ENCODE assay signal across 29 cellular contexts in genomic region chr16:57585051-57585687, GRCh38. TPM values are rescaled to one million over a fixed set of nuclear protein-coding genes. Genes with fewer than 3 reads are reported as not detected.
DNase-seq lines count a peak whose midpoint lies in the region; ATAC-seq lines count a peak whose summit lies in the region.
"Had no signal": no experiment of that assay in that cellular context is flagged by ENCODE, and none has a peak within 500 bp of the region (broad histone marks: within the 10 kb centered on the region; RNA-seq: fewer than 3 reads in every experiment).

No MANE protein-coding gene starts in this region.

- CTCF ChIA-PET in activated CD4-positive, alpha-beta T cell treated with anti-CD3 and anti-CD28 coated beads for 36 hours (lab: Charles Lee), result interaction anchor here (2.0 to 2.9 kb wide), 2 partner anchors 9 to 24 kb away, joined by 6 to 14 read pairs; no protein-coding TSS in a partner anchor

- peaks cover 8% of the 10 kb centered on the region for H3K4me1 Mint-ChIP-seq in activated CD4-positive, alpha-beta T cell treated with anti-CD3 and anti-CD28 coated beads for 36 hours
- H3K4me1 Mint-ChIP-seq in activated T-helper 17 cell treated with anti-CD3 and anti-CD28 coated beads, Interleukin-2, amount 50 U/mL, for 72 hours, result peaks cover 14% of the 10 kb centered on the region
- H3K4me1 Mint-ChIP-seq: neural crest cell had no signal

- in situ Hi-C loops in G401 (cut with HindIII; ENCODE audit: low sequenced_read_pairs), result no loop called here

- H3K27me3 Mint-ChIP-seq in activated CD4-positive, alpha-beta T cell treated with anti-CD3 and anti-CD28 coated beads for 36 hours, result peaks cover 6% of the 10 kb centered on the region
- no peaks in the 10 kb centered on the region for H3K27me3 Mint-ChIP-seq in activated T-helper 17 cell treated with anti-CD3 and anti-CD28 coated beads, Interleukin-2, amount 50 U/mL, for 72 hours

- H3K27ac Mint-ChIP-seq in activated CD4-positive, alpha-beta T cell treated with anti-CD3 and anti-CD28 coated beads for 36 hours, result peak overlapping the region; percentile 37
- H3K27ac Mint-ChIP-seq in activated T-helper 17 cell treated with anti-CD3 and anti-CD28 coated beads, Interleukin-2, amount 50 U/mL, for 72 hours, result peak overlapping the region; percentile 86
- H3K27ac Mint-ChIP-seq: T-helper 2 cell treated with Interferon-gamma antibody and Interleukin-4, amounts not matched to agents 5 μg/mL and 100 μg/mL, for 36 hours had no signal

- no peak for DNase-seq in activated CD4-positive, alpha-beta T cell treated with anti-CD3 and anti-CD28 coated beads for 36 hours
- DNase-seq in activated CD4-positive, alpha-beta T cell treated with anti-CD3 and anti-CD28 coated beads, Interleukin-2, amount 50 U/mL, for 48 hours, result no peak
- DNase-seq in mesenteric fat pad (ENCODE audit: low spot score), result peak; percentile 14
- no peak for DNase-seq in stimulated activated naive CD8-positive, alpha-beta T cell treated with anti-CD3 and anti-CD28 coated beads, Interleukin-15, Interleukin-2, amounts not matched to agents 100 U/mL and 50 U/mL, for 24 hours
- DNase-seq in G401 (ENCODE audit: low spot score), result no peak
- no peak for DNase-seq in stimulated activated CD4-positive, alpha-beta T cell treated with anti-CD3 and anti-CD28 coated beads, Interleukin-2, amount 100 ng/mL, for 48 hours
- DNase-seq: 8988T; activated CD4-positive, CD25-positive, alpha-beta regulatory T cell treated with anti-CD3 and anti-CD28 coated beads, Interleukin-2, amount 50 U/mL, for 72 hours; activated effector memory CD4-positive, alpha-beta T cell treated with Interleukin-2 at 50 U/mL for 16 hours; Caco-2; cortex of kidney; effector memory CD4-positive, alpha-beta T cell; HCEC 1CT; Kasumi-1; mammary epithelial cell; NCI-H1436; NCI-H2081; NCI-H226; NCI-H69; PC-9; stimulated activated CD4-positive, alpha-beta T cell treated with anti-CD3 and anti-CD28 coated beads, Interleukin-1b, Interleukin-23, amount 100 ng/mL, for 48 hours; transverse colon had no signal

- H3K36me3 Mint-ChIP-seq in activated CD4-positive, alpha-beta T cell treated with anti-CD3 and anti-CD28 coated beads for 36 hours (ENCODE audit: low read depth), result no peaks in the 10 kb centered on the region
- H3K36me3 Mint-ChIP-seq in activated T-helper 17 cell treated with anti-CD3 and anti-CD28 coated beads, Interleukin-2, amount 50 U/mL, for 72 hours (ENCODE audit: low read depth), result no peaks in the 10 kb centered on the region

- intact Hi-C loops in activated CD4-positive, alpha-beta T cell treated with anti-CD3 and anti-CD28 coated beads for 36 hours (cut with DNase I, micrococcal nuclease), result no loop called here

- peak; percentile 58 for ATAC-seq in activated CD4-positive, alpha-beta T cell treated with anti-CD3 and anti-CD28 coated beads for 36 hours
- ATAC-seq in activated T-helper 17 cell treated with anti-CD3 and anti-CD28 coated beads, Interleukin-2, amount 50 U/mL, for 72 hours (replicated peaks), result peak; percentile 62
- ATAC-seq in stimulated activated naive CD8-positive, alpha-beta T cell treated with anti-CD3 and anti-CD28 coated beads, Interleukin-15, Interleukin-2, amounts not matched to agents 100 U/mL and 50 U/mL, for 24 hours, result peak; percentile 75
- no peak for ATAC-seq in HG03039 (IDR thresholded peaks at IDR 0.05; ENCODE audit: unreplicated experiment)
- ATAC-seq: Right ventricle myocardium inferior had no signal

- H3K4me3 Mint-ChIP-seq in activated CD4-positive, alpha-beta T cell treated with anti-CD3 and anti-CD28 coated beads for 36 hours, result no peak overlapping the region
- peak overlapping the region; percentile 43 for H3K4me3 Mint-ChIP-seq in activated T-helper 17 cell treated with anti-CD3 and anti-CD28 coated beads, Interleukin-2, amount 50 U/mL, for 72 hours
- H3K4me3 Mint-ChIP-seq: neural crest cell; T-helper 2 cell treated with Interferon-gamma antibody and Interleukin-4, amounts not matched to agents 5 μg/mL and 100 μg/mL, for 36 hours had no signal

- POLR2A ChIA-PET in activated CD4-positive, alpha-beta T cell treated with anti-CD3 and anti-CD28 coated beads for 36 hours (lab: Charles Lee), result interaction anchor here (0.6 kb wide), 1 partner anchor 44 kb away, joined by 3 read pairs; no protein-coding TSS in a partner anchor

- no peaks in the 10 kb centered on the region for H3K9me3 Mint-ChIP-seq in activated CD4-positive, alpha-beta T cell treated with anti-CD3 and anti-CD28 coated beads for 36 hours (ENCODE audit: low read depth)
- no peaks in the 10 kb centered on the region for H3K9me3 Mint-ChIP-seq in activated T-helper 17 cell treated with anti-CD3 and anti-CD28 coated beads, Interleukin-2, amount 50 U/mL, for 72 hours
- H3K9me3 Mint-ChIP-seq: T-helper 2 cell treated with Interferon-gamma antibody and Interleukin-4, amounts not matched to agents 5 μg/mL and 100 μg/mL, for 36 hours had no signal

RNA-seq across cellular contexts. Expression of gene ADGRG5, which starts 42.7 kb away (rescaled TPM):
- 1 to 10 TPM; 3.0 to 4.9 TPM for total RNA-seq in activated CD4-positive, alpha-beta T cell treated with anti-CD3 and anti-CD28 coated beads for 36 hours
- 10 to 100 TPM; 13.7 to 36.9 TPM for total RNA-seq in activated T-helper 17 cell treated with anti-CD3 and anti-CD28 coated beads, Interleukin-2, amount 50 U/mL, for 72 hours
- 0.10 TPM for total RNA-seq in mesenteric fat pad
- total RNA-seq in G401 (2014; rRNA removed; shearing (Covaris generic)), result not detected in 2 replicates
- total RNA-seq: glomerular endothelial cell, mammary epithelial cell, PC-9, smooth muscle cell had no signal

RNA-seq across cellular contexts. Expression of gene ADGRG1, which starts 43.3 kb away (rescaled TPM):
- total RNA-seq in activated CD4-positive, alpha-beta T cell treated with anti-CD3 and anti-CD28 coated beads for 36 hours, result 1 to 10 TPM; 6.3 to 6.8 TPM
- total RNA-seq in activated T-helper 17 cell treated with anti-CD3 and anti-CD28 coated beads, Interleukin-2, amount 50 U/mL, for 72 hours, result 10 to 100 TPM; 10.7 to 34.3 TPM
- 96.3 TPM for total RNA-seq in mesenteric fat pad
- total RNA-seq in G401 (2014; rRNA removed; shearing (Covaris generic)), result 4.1 and 5.5 TPM in 2 replicates

RNA-seq across cellular contexts. Expression of gene CCDC102A, which starts 48.8 kb away (rescaled TPM):
- 1 to 10 TPM; 8.8 to 9.0 TPM for total RNA-seq in activated CD4-positive, alpha-beta T cell treated with anti-CD3 and anti-CD28 coated beads for 36 hours
- total RNA-seq in activated T-helper 17 cell treated with anti-CD3 and anti-CD28 coated beads, Interleukin-2, amount 50 U/mL, for 72 hours, result 10 to 100 TPM; 16.7 to 21.2 TPM
- total RNA-seq in mesenteric fat pad, result 5.0 TPM
- 25.0 and 26.7 TPM in 2 replicates for total RNA-seq in G401 (2014; rRNA removed; shearing (Covaris generic))
